In the genomic region with DNA sequence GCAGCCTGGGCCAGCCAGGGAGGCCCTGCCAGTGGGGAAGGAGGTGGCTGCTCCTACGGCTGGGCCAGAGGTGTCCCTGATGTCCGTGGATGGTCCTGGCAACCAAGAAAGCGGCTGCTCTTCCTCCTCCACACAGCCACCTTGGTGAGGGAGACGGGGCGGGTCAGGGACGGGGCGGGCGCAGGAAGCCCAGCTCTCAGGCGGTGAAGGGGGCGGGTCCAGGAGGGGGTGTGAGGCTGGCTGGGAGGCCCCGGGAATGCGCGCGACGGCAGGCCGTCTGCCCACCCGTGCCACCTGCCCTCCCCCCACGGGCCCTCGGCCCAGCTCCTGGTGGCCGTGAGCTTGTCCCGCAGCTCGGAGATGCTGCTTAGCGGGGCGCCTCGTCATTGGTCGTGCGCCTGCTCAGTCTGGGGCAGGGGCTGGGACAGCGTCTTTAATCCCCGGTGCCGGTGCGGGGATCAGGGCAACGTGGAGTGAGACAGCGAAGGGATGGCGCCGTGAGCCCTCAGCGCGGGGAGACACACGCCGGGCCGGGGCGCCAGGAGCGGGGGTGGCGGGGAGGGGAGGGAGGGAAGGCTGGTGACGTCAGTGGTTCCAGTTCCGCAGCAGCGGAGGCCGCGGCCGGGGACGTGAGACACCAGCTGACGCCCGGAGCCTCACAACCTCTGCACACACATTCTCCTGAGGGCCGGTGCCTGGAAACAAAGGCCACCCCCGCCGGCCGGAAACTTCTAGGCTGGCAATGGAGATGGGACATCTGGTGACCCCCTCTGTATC, we compare ENCODE assay signal across 8 cellular contexts. TPM values are rescaled to one million over a fixed set of nuclear protein-coding genes. Genes with fewer than 3 reads are reported as not detected.
DNase-seq lines count a peak whose midpoint lies in the region; ATAC-seq, FAIRE-seq and TF ChIP-seq lines count a peak whose summit lies in the region.

No MANE protein-coding gene starts in this region.

- intact Hi-C loops in HepG2 (cut with micrococcal nuclease; ENCODE audit: unreplicated experiment): loop anchor here (10.0 kb wide), 1 partner anchor 78 kb away; the partner anchor contains the start of gene TOLLIP

- no peaks in the 10 kb centered on the region for H3K36me3 ChIP-seq in HepG2 (replicated peaks in 1 of 2; ENCODE audit: control insufficient read depth in 1 of 2, insufficient read depth in 2 of 2, low read length in 2 of 2)

- H3K4me1 ChIP-seq in HepG2 (ENCODE audit: insufficient read depth, low read length): peaks cover 5% of the 10 kb centered on the region

- H3K27me3 Mint-ChIP-seq in activated CD4-positive, alpha-beta T cell treated with anti-CD3 and anti-CD28 coated beads, Interleukin-2, amount 10 ng/mL, durations not matched to agents 7 days and 5 days: peaks cover 24% of the 10 kb centered on the region

- peak overlapping the region; percentile 62; the same call in 1 of the 2 replicates for H3K4me3 ChIP-seq in GM08714 (ENCODE audit: low read length)
- H3K4me3 ChIP-seq in coronary artery: peak overlapping the region; percentile 80
- peak overlapping the region; percentile 45 to 66 (median 59) for H3K4me3 ChIP-seq in HepG2 (replicated peaks in 1 of 3; ENCODE audit: insufficient read depth in 1 of 3, low read depth in 2 of 3, low read length in 3 of 3)

- no peaks in the 10 kb centered on the region for H4K20me1 ChIP-seq in HepG2 (ENCODE audit: insufficient read depth, low read length)

- H3K9ac ChIP-seq in HepG2 (ENCODE audit: insufficient read depth, low read depth, low read length): 0 out of 2 replicates have a peak overlapping the region, but pooled peaks have one; percentile 8

- POLR2A ChIA-PET in activated CD4-positive, alpha-beta T cell treated with anti-CD3 and anti-CD28 coated beads, Interleukin-2, amount 10 ng/mL, durations not matched to agents 7 days and 5 days (lab: Charles Lee): interaction anchor here (0.6 kb wide), 1 partner anchor 247 kb away, joined by 3 read pairs; no protein-coding TSS in a partner anchor
- POLR2A ChIA-PET in HepG2 (lab: Yijun Ruan, JAX): no interaction called here

- H3K9me3 Mint-ChIP-seq in activated CD4-positive, alpha-beta T cell treated with anti-CD3 and anti-CD28 coated beads, Interleukin-2, amount 10 ng/mL, durations not matched to agents 7 days and 5 days: no peaks in the 10 kb centered on the region

- TF ChIP-seq RAD21 in HepG2 (CRISPR knock-in tag; IDR thresholded peaks at IDR 0.05): no peak

- DNase-seq in NCI-H2227 treated with DMSO at 0.1 percent for 48 hours (lab: John Stamatoyannopoulos, UW) (peak; percentile 79), coronary artery (ENCODE audit: low spot score) (peak; percentile 84), HepG2 (ENCODE audit: low spot score) (peak; percentile 22)
- DNase-seq in activated CD4-positive, alpha-beta T cell treated with anti-CD3 and anti-CD28 coated beads, Interleukin-2, amount 10 ng/mL, durations not matched to agents 7 days and 5 days: peak; percentile 66
- DNase-seq in stimulated activated CD4-positive, alpha-beta T cell treated with anti-CD3 and anti-CD28 coated beads, Interleukin-2, amount 100 ng/mL, for 24 hours: peak; percentile 80 to 82

- no peaks in the 10 kb centered on the region for H3K9me3 ChIP-seq in HepG2 (ENCODE audit: low read length)

- H3K36me3 Mint-ChIP-seq in activated CD4-positive, alpha-beta T cell treated with anti-CD3 and anti-CD28 coated beads, Interleukin-2, amount 10 ng/mL, durations not matched to agents 7 days and 5 days (ENCODE audit: low read depth): no peaks in the 10 kb centered on the region

- H3K79me2 ChIP-seq in HepG2 (ENCODE audit: insufficient read depth, low read length): no peaks in the 10 kb centered on the region

- no TSS peak for BruUV-seq in HepG2 (replicated peaks; lab: Mats Ljungman, UMichigan)

- CTCF ChIA-PET in activated CD4-positive, alpha-beta T cell treated with anti-CD3 and anti-CD28 coated beads, Interleukin-2, amount 10 ng/mL, durations not matched to agents 7 days and 5 days (lab: Charles Lee): interaction anchor here (0.7 to 1.0 kb wide), 2 partner anchors 10 to 299 kb away, joined by 3 read pairs; no protein-coding TSS in a partner anchor
- CTCF ChIA-PET in HepG2 (lab: Yijun Ruan, JAX; ENCODE audit: low intra/inter-chr PET ratio, low total read pairs): no interaction called here

- TF ChIP-seq CTCF in coronary artery (IDR thresholded peaks at IDR 0.05): no peak
- TF ChIP-seq CTCF in HepG2 (CRISPR knock-in tag; IDR thresholded peaks at IDR 0.05): no peak

- peak overlapping the region; percentile 71 for H3K4me2 ChIP-seq in HepG2 (ENCODE audit: low read depth, low read length)

- peaks cover 4 to 44% of the 10 kb centered on the region in 2 experiments; a peak in 3 of 5 replicates for H3K27me3 ChIP-seq in HepG2 (ENCODE audit: control insufficient read depth in 1 of 2, insufficient read depth in 2 of 2, low read length in 2 of 2)

- in situ Hi-C loops in HepG2 (cut with HindIII; ENCODE audit: extremely low pct_ligation_motif_present, low pct_unique_long_range_greater_than_20kb): loop anchor here (10.0 kb wide), 1 partner anchor 88 kb away; no protein-coding TSS in a partner anchor

- TF ChIP-seq EP300 in HepG2 (IDR thresholded peaks at IDR 0.05; ENCODE audit: low read depth in 2 of 2, low read length in 2 of 2): no peak
- TF ChIP-seq EP300 in HepG2 (CRISPR knock-in tag; IDR thresholded peaks at IDR 0.05; ENCODE audit: borderline replicate concordance): no peak

- WGBS in HepG2 (ENCODE audit: low lambda C conversion rate): 0% methylated on average over 11 of the region's 56 CpGs

- FAIRE-seq in HepG2 (lab: Jason Lieb, UNC): no peak

- H2AFZ ChIP-seq in HepG2 (ENCODE audit: low read length): no peak overlapping the region

- ATAC-seq in HG02798 (IDR thresholded peaks at IDR 0.05; ENCODE audit: poor library complexity, unreplicated experiment): peak; percentile 82
- peak; percentile 76 for ATAC-seq in HepG2
- no peak for ATAC-seq in GM18873 (IDR thresholded peaks at IDR 0.05; ENCODE audit: low FRiP score, unreplicated experiment)

- H3K27ac Mint-ChIP-seq in activated CD4-positive, alpha-beta T cell treated with anti-CD3 and anti-CD28 coated beads, Interleukin-2, amount 10 ng/mL, durations not matched to agents 7 days and 5 days: peak overlapping the region; percentile 25

- no peak for TF ChIP-seq POLR2A in HepG2 (IDR thresholded peaks at IDR 0.05; ENCODE audit: insufficient read depth in 1 of 2, low read depth in 2 of 2, low read length in 2 of 2)

- peaks cover 13% of the 10 kb centered on the region for H3K4me1 Mint-ChIP-seq in activated CD4-positive, alpha-beta T cell treated with anti-CD3 and anti-CD28 coated beads, Interleukin-2, amount 10 ng/mL, durations not matched to agents 7 days and 5 days

- peak overlapping the region; percentile 67 for H3K4me3 Mint-ChIP-seq in activated CD4-positive, alpha-beta T cell treated with anti-CD3 and anti-CD28 coated beads, Interleukin-2, amount 10 ng/mL, durations not matched to agents 7 days and 5 days

- H3K27ac ChIP-seq in coronary artery: peak overlapping the region in 1 of 2 donors; percentile 69
- H3K27ac ChIP-seq in HepG2 (ENCODE audit: extremely low read length, insufficient read depth, low read length): no peak overlapping the region

TF ChIP-seq in HepG2, 621 proteins besides CTCF, POLR2A, EP300 and RAD21 (continues in another document):
- TF ChIP-seq SAP130 (CRISPR knock-in tag; IDR thresholded peaks at IDR 0.05; ENCODE audit: low read depth) (peak; percentile 29; the same call in 1 of the 2 replicates), TFAP4 (IDR thresholded peaks at IDR 0.05; ENCODE audit: borderline replicate concordance, low read depth) (peak; percentile 80; the same call in 1 of the 2 replicates), PHF8 (CRISPR knock-in tag; IDR thresholded peaks at IDR 0.05) (0 out of 2 replicates have a peak, but pooled peaks have one; percentile 18), ZNF761 (CRISPR knock-in tag; conservative IDR thresholded peaks at IDR 0.05) (no peak), ZNF720 (CRISPR knock-in tag; IDR thresholded peaks at IDR 0.05) (no peak), KLF13 (CRISPR knock-in tag; IDR thresholded peaks at IDR 0.05) (no peak), MTF2 (CRISPR knock-in tag; IDR thresholded peaks at IDR 0.05; ENCODE audit: borderline replicate concordance) (no peak)

RNA-seq across cellular contexts. Expression of gene BRSK2, which starts 6.7 kb away (rescaled TPM):
- not detected for total RNA-seq in activated CD4-positive, alpha-beta T cell treated with anti-CD3 and anti-CD28 coated beads, Interleukin-2, amount 10 ng/mL, durations not matched to agents 7 days and 5 days
- 0.84 and 1.1 TPM in 2 replicates for total RNA-seq in HepG2 (2016; rRNA removed; fragmentation: Illumina TruSeq; extraction: Trizol)
- total RNA-seq in HepG2 (2016; cell fraction: cytosol; rRNA removed; fragmentation: Illumina TruSeq; extraction: Trizol; ENCODE audit: low read depth): 0.35 and 0.40 TPM in 2 replicates
- 0.19 and 0.93 TPM in 2 replicates for total RNA-seq in HepG2 (2016; cell fraction: insoluble cytoplasmic fraction; rRNA removed; fragmentation: Illumina TruSeq; extraction: Trizol)
- 1.1 and 1.3 TPM in 2 replicates for total RNA-seq in HepG2 (2016; cell fraction: membrane; rRNA removed; fragmentation: Illumina TruSeq; extraction: Trizol)
- 1.3 and 1.7 TPM in 2 replicates for total RNA-seq in HepG2 (2016; cell fraction: nucleus; rRNA removed; fragmentation: Illumina TruSeq; extraction: Trizol)
- polyA plus RNA-seq in HepG2 (2011; rRNA removed): 0.74 and 2.3 TPM in 2 replicates
- 0.62 and 0.65 TPM in 2 replicates for polyA plus RNA-seq in HepG2 (2011; cell fraction: cytosol; rRNA removed)
- 7.2 and 9.9 TPM in 2 replicates for polyA plus RNA-seq in HepG2 (2011; cell fraction: nucleus; rRNA removed)
- polyA plus RNA-seq in HepG2 (2012): 0.54 and 1.4 TPM in 2 replicates
- 0.18 and 0.59 TPM in 2 replicates for polyA plus RNA-seq in HepG2 (2016; cell fraction: cytosol; fragmentation: Illumina TruSeq; extraction: Trizol; ENCODE audit: low read depth)
- 0.59 and 0.72 TPM in 2 replicates for polyA plus RNA-seq in HepG2 (2016; cell fraction: insoluble cytoplasmic fraction; fragmentation: Illumina TruSeq; extraction: Trizol; ENCODE audit: low read depth)
- polyA plus RNA-seq in HepG2 (2016; cell fraction: membrane; fragmentation: Illumina TruSeq; extraction: Trizol; ENCODE audit: low read depth): 0.64 and 0.85 TPM in 2 replicates
- polyA plus RNA-seq in HepG2 (2016; cell fraction: nucleus; fragmentation: Illumina TruSeq; extraction: Trizol; ENCODE audit: insufficient read depth, low read depth): 1.8 and 3.3 TPM in 2 replicates
- 0.62 and 1.2 TPM in 2 replicates for polyA minus RNA-seq in HepG2 (2011; rRNA and poly(A)+ RNA removed; ENCODE audit: low replicate concordance)
- 0.88 and 1.3 TPM in 2 replicates for polyA minus RNA-seq in HepG2 (2011; cell fraction: cytosol; rRNA and poly(A)+ RNA removed)
- 0.90 and 3.0 TPM in 2 replicates for polyA minus RNA-seq in HepG2 (2011; cell fraction: nucleus; rRNA and poly(A)+ RNA removed)

Comparison
In these comparisons a context has a peak if more than half of its experiments do, and no peak if none do; other contexts are left out.
1. DNase-seq: peak in every context shown above with its lines; median percentile 84 in coronary artery; 81 in stimulated activated CD4-positive, alpha-beta T cell treated with anti-CD3 and anti-CD28 coated beads, Interleukin-2, amount 100 ng/mL, for 24 hours; 79 in NCI-H2227 treated with DMSO at 0.1 percent for 48 hours; 66 in activated CD4-positive, alpha-beta T cell treated with anti-CD3 and anti-CD28 coated beads, Interleukin-2, amount 10 ng/mL, durations not matched to agents 7 days and 5 days; 22 in HepG2.